8 cellular contexts compared by ENCODE assay signal in genomic region chr3:125192190-125193035, GRCh38. TPM values are rescaled to one million over a fixed set of nuclear protein-coding genes. Genes with fewer than 3 reads are reported as not detected.
A peak's percentile ranks its signal among the peaks of the same experiment; 100 is the strongest.
DNase-seq lines count a peak whose midpoint lies in the region; ATAC-seq and TF ChIP-seq lines count a peak whose summit lies in the region.

No MANE protein-coding gene starts in this region.

- no peaks in the 10 kb centered on the region for H3K9me3 Mint-ChIP-seq in activated T-cell treated with anti-CD3 and anti-CD28 coated beads, Interleukin-2, amount 50 U/mL, for 72 hours

- H3K36me3 ChIP-seq in OCI-LY3 (replicated peaks; ENCODE audit: low read depth, low read length) (no peaks in the 10 kb centered on the region), trophoblast cell (ENCODE audit: control insufficient read depth in 1 of 2, insufficient read depth in 2 of 2, low read length in 2 of 2) (peaks cover 2% of the 10 kb centered on the region in 2 experiments)

- H4K8ac ChIP-seq in trophoblast cell (ENCODE audit: low read depth, low read length) = peak overlapping the region; percentile 23

- peak overlapping the region; percentile 71 for H3K4me2 ChIP-seq in OCI-LY3 (ENCODE audit: low read length)
- H3K4me2 ChIP-seq in trophoblast cell (ENCODE audit: low read length) = no peak overlapping the region

- H2BK120ac ChIP-seq in trophoblast cell (ENCODE audit: insufficient read depth, low read length, poor library complexity) = no peak overlapping the region

- no CpG with 5 or more reads among the region's 12 CpGs for WGBS in trophoblast cell (ENCODE audit: extremely low coverage, insufficient coverage, insufficient read length)

- H3K9ac ChIP-seq in OCI-LY3 (ENCODE audit: low read length) (peak overlapping the region; percentile 27; the same call in 1 of the 2 replicates), trophoblast cell (ENCODE audit: low read length) (no peak overlapping the region)

- no peak overlapping the region for H3K18ac ChIP-seq in trophoblast cell (ENCODE audit: low read length)

- H3K9me3 ChIP-seq in OCI-LY3 (ENCODE audit: insufficient read depth, low read length) (no peaks in the 10 kb centered on the region), trophoblast cell (ENCODE audit: insufficient read depth, low read depth, low read length) (no peaks in the 10 kb centered on the region)

- H3K14ac ChIP-seq in trophoblast cell (ENCODE audit: low read length) = no peak overlapping the region

- no peaks in the 10 kb centered on the region for H4K20me1 ChIP-seq in OCI-LY3 (ENCODE audit: insufficient read depth, low read length)

- no peak overlapping the region for H2BK5ac ChIP-seq in trophoblast cell (ENCODE audit: low read depth, low read length, poor library complexity)

- H3K4me1 ChIP-seq in OCI-LY3 (ENCODE audit: low read length) (peaks cover 33% of the 10 kb centered on the region), trophoblast cell (ENCODE audit: control insufficient read depth in 1 of 2, insufficient read depth in 2 of 2, low read length in 2 of 2) (peaks cover 5 to 9% of the 10 kb centered on the region in 2 experiments)

- no peak overlapping the region for H4K91ac ChIP-seq in trophoblast cell (ENCODE audit: low read depth, low read length)

- DNase-seq in trophoblast cell (peak; percentile 55 to 89), NCI-H1694 treated with DMSO at 0.1 percent for 48 hours (lab: John Stamatoyannopoulos, UW) (no peak), Ammon's horn (ENCODE audit: low spot score) (no peak)
- DNase-seq in activated CD4-positive, CD25-positive, alpha-beta regulatory T cell treated with anti-CD3 and anti-CD28 coated beads, Interleukin-2, amount 50 U/mL, for 72 hours = no peak
- no peak for DNase-seq in activated T-cell treated with anti-CD3 and anti-CD28 coated beads, Interleukin-2, amount 50 U/mL, for 72 hours

- no peak overlapping the region for H3K4me3 Mint-ChIP-seq in activated T-cell treated with anti-CD3 and anti-CD28 coated beads, Interleukin-2, amount 50 U/mL, for 72 hours

- no peak overlapping the region for H3K4ac ChIP-seq in trophoblast cell (ENCODE audit: low read depth, low read length)

- no peaks in the 10 kb centered on the region for H3K36me3 Mint-ChIP-seq in activated T-cell treated with anti-CD3 and anti-CD28 coated beads, Interleukin-2, amount 50 U/mL, for 72 hours (ENCODE audit: insufficient read depth in 2 of 2)

- no peaks in the 10 kb centered on the region for H3K79me1 ChIP-seq in trophoblast cell (ENCODE audit: low read length)

- peaks cover 23% of the 10 kb centered on the region for H3K27me3 Mint-ChIP-seq in activated T-cell treated with anti-CD3 and anti-CD28 coated beads, Interleukin-2, amount 50 U/mL, for 72 hours (ENCODE audit: low read depth)

- peak; percentile 77 for ATAC-seq in GM19035 (IDR thresholded peaks at IDR 0.05; ENCODE audit: unreplicated experiment)
- peak; percentile 76 for ATAC-seq in HG02759 (IDR thresholded peaks at IDR 0.05; ENCODE audit: unreplicated experiment)
- no peak for ATAC-seq in activated T-cell treated with anti-CD3 and anti-CD28 coated beads, Interleukin-2, amount 50 U/mL, for 72 hours (replicated peaks in 1 of 2)

- H2BK12ac ChIP-seq in trophoblast cell (ENCODE audit: low read length) = no peak overlapping the region

- no peak overlapping the region for H3K27ac ChIP-seq in OCI-LY3 (ENCODE audit: low read length)
- no peak overlapping the region for H3K27ac ChIP-seq in trophoblast cell (ENCODE audit: low read depth, low read length)

- no peak overlapping the region for H2AK5ac ChIP-seq in trophoblast cell (ENCODE audit: low read length)

- no peak overlapping the region for H3K23ac ChIP-seq in trophoblast cell (ENCODE audit: low read length)

- H4K12ac ChIP-seq in trophoblast cell (ENCODE audit: low read depth, low read length) = no peak overlapping the region

- peak overlapping the region; percentile 91 for H2AFZ ChIP-seq in OCI-LY3 (ENCODE audit: low read depth, low read length)
- no peak overlapping the region for H2AFZ ChIP-seq in trophoblast cell (ENCODE audit: insufficient read depth, low read length, poor library complexity)

- H3K79me2 ChIP-seq in OCI-LY3 (ENCODE audit: low read length) (no peaks in the 10 kb centered on the region), trophoblast cell (ENCODE audit: control insufficient read depth, insufficient read depth, low read length, poor library complexity) (no peaks in the 10 kb centered on the region)

- H3K4me1 Mint-ChIP-seq in activated T-cell treated with anti-CD3 and anti-CD28 coated beads, Interleukin-2, amount 50 U/mL, for 72 hours (ENCODE audit: low read depth) = peaks cover 7% of the 10 kb centered on the region

- H3K27ac Mint-ChIP-seq in activated T-cell treated with anti-CD3 and anti-CD28 coated beads, Interleukin-2, amount 50 U/mL, for 72 hours = no peak overlapping the region

- peak overlapping the region; percentile 46 for H3K4me3 ChIP-seq in OCI-LY3 (ENCODE audit: low read length)
- H3K4me3 ChIP-seq in trophoblast cell (ENCODE audit: low read depth, low read length) = no peak overlapping the region

- H3K27me3 ChIP-seq in OCI-LY3 (ENCODE audit: low read depth, low read length) (peaks cover 9% of the 10 kb centered on the region; the same call in 1 of the 2 replicates), trophoblast cell (ENCODE audit: insufficient read depth, low read length) (no peaks in the 10 kb centered on the region)

- peak; percentile 51 for TF ChIP-seq CTCF in OCI-LY3 (IDR thresholded peaks at IDR 0.05; ENCODE audit: low read depth, low read length)

RNA-seq across cellular contexts. Expression of gene SLC12A8, which starts 20.1 kb away (rescaled TPM):
- 2.3 and 2.7 TPM in 2 replicates for polyA plus RNA-seq in trophoblast cell (2013)
- total RNA-seq in activated T-cell treated with anti-CD3 and anti-CD28 coated beads, Interleukin-2, amount 50 U/mL, for 72 hours = 1 to 10 TPM in 1 of 2 donors, under 1 TPM in 1; 0.53 to 2.2 TPM

Comparison
In these comparisons a context has a peak if more than half of its experiments do, and no peak if none do; other contexts are left out.
1. ATAC-seq: peak in GM19035 (single experiment) and HG02759 (single experiment); none in activated T-cell treated with anti-CD3 and anti-CD28 coated beads, Interleukin-2, amount 50 U/mL, for 72 hours (0 of 2).
2. DNase-seq: peak in trophoblast cell (2 of 2); none in activated CD4-positive, CD25-positive, alpha-beta regulatory T cell treated with anti-CD3 and anti-CD28 coated beads, Interleukin-2, amount 50 U/mL, for 72 hours (single experiment), NCI-H1694 treated with DMSO at 0.1 percent for 48 hours (single experiment), Ammon's horn (single experiment) and activated T-cell treated with anti-CD3 and anti-CD28 coated beads, Interleukin-2, amount 50 U/mL, for 72 hours (0 of 2).